1 cellular context compared by ENCODE assay signal in genomic region chr6:35415065-35415880, GRCh38.
TF ChIP-seq lines count a peak whose summit lies in the region.

No MANE protein-coding gene starts in this region.

TF ChIP-seq in HepG2, 621 proteins besides CTCF, POLR2A, EP300 and RAD21 (continued from another document and continues in another):
- TF ChIP-seq FOSL1 (CRISPR knock-in tag; IDR thresholded peaks at IDR 0.05; ENCODE audit: borderline replicate concordance), result no peak
- peak; percentile 98 for TF ChIP-seq PHF21A (CRISPR knock-in tag; IDR thresholded peaks at IDR 0.05)
- no peak for TF ChIP-seq EED (CRISPR knock-in tag; IDR thresholded peaks at IDR 0.05)
- TF ChIP-seq RARA (CRISPR knock-in tag; IDR thresholded peaks at IDR 0.05), result peak; percentile 98
- peak; percentile 98 for TF ChIP-seq FOXJ3 (CRISPR knock-in tag; IDR thresholded peaks at IDR 0.05; ENCODE audit: borderline replicate concordance)
- peak; percentile 98 for TF ChIP-seq RXRB (CRISPR knock-in tag; IDR thresholded peaks at IDR 0.05; ENCODE audit: borderline replicate concordance)
- TF ChIP-seq SOX5 (CRISPR knock-in tag; IDR thresholded peaks at IDR 0.05; ENCODE audit: borderline replicate concordance), result peak; percentile 95
- TF ChIP-seq ZNF224 (CRISPR knock-in tag; IDR thresholded peaks at IDR 0.05), result no peak
- TF ChIP-seq HNRNPH1 (optimal IDR thresholded peaks at IDR 0.05; ENCODE audit: low read depth, low read length), result no peak
- peak; percentile 80; the same call in 1 of the 2 replicates for TF ChIP-seq ZBTB21 (CRISPR knock-in tag; IDR thresholded peaks at IDR 0.05)
- TF ChIP-seq CREB3 (CRISPR knock-in tag; IDR thresholded peaks at IDR 0.05), result no peak
- peak; percentile 75; the same call in 1 of the 2 replicates for TF ChIP-seq ZNF44 (CRISPR knock-in tag; IDR thresholded peaks at IDR 0.05)
- peak; percentile 96 for TF ChIP-seq ZNF605 (CRISPR knock-in tag; IDR thresholded peaks at IDR 0.05)
- peak; percentile 98 for TF ChIP-seq GFI1 (CRISPR knock-in tag; IDR thresholded peaks at IDR 0.05; ENCODE audit: borderline replicate concordance)
- 0 out of 2 replicates have a peak, but pooled peaks have one; percentile 85 for TF ChIP-seq ZSCAN9 (CRISPR knock-in tag; IDR thresholded peaks at IDR 0.05; ENCODE audit: borderline replicate concordance)
- peak; percentile 67; the same call in 1 of the 2 replicates for TF ChIP-seq ZNF343 (CRISPR knock-in tag; IDR thresholded peaks at IDR 0.05)
- no peak; the same call in 1 of the 2 replicates for TF ChIP-seq HINFP (CRISPR knock-in tag; IDR thresholded peaks at IDR 0.05; ENCODE audit: low read depth)
- TF ChIP-seq ZMYM3 (CRISPR knock-in tag; IDR thresholded peaks at IDR 0.05), result peak; percentile 15; the same call in 1 of the 2 replicates
- peak; percentile 37; the same call in 1 of the 2 replicates for TF ChIP-seq MAZ (IDR thresholded peaks at IDR 0.05; ENCODE audit: borderline replicate concordance, low read depth, low read length)
- peak; percentile 63 for TF ChIP-seq MAZ (CRISPR knock-in tag; IDR thresholded peaks at IDR 0.05; ENCODE audit: low read depth)
- no peak for TF ChIP-seq RBFOX2 (IDR thresholded peaks at IDR 0.05; ENCODE audit: low read depth, low read length)
- no peak for TF ChIP-seq NR3C1 (CRISPR knock-in tag; IDR thresholded peaks at IDR 0.05)
- 0 out of 2 replicates have a peak, but pooled peaks have one; percentile 43 for TF ChIP-seq EEA1 (CRISPR knock-in tag; IDR thresholded peaks at IDR 0.05; ENCODE audit: borderline replicate concordance)
- TF ChIP-seq ZFAT (CRISPR knock-in tag; conservative IDR thresholded peaks at IDR 0.05), result no peak
- peak; percentile 63 for TF ChIP-seq MTA1 (CRISPR knock-in tag; IDR thresholded peaks at IDR 0.05; ENCODE audit: borderline replicate concordance)
- 0 out of 2 replicates have a peak, but pooled peaks have one; percentile 50 for TF ChIP-seq ZNF780A (CRISPR knock-in tag; IDR thresholded peaks at IDR 0.05)
- TF ChIP-seq NFIC (IDR thresholded peaks at IDR 0.05; ENCODE audit: low read length), result peak; percentile 88
- peak; percentile 18; the same call in 1 of the 2 replicates for TF ChIP-seq YEATS4 (CRISPR knock-in tag; IDR thresholded peaks at IDR 0.05; ENCODE audit: borderline replicate concordance)
- peak; percentile 74 for TF ChIP-seq ASH2L (IDR thresholded peaks at IDR 0.05; ENCODE audit: insufficient read length, low read depth, low read length)
- peak; percentile 66; the same call in 1 of the 2 replicates for TF ChIP-seq RORA (CRISPR knock-in tag; IDR thresholded peaks at IDR 0.05)
- TF ChIP-seq ZNF768 (CRISPR knock-in tag; IDR thresholded peaks at IDR 0.05), result peak; percentile 24
- TF ChIP-seq CBFB (CRISPR knock-in tag; IDR thresholded peaks at IDR 0.05), result peak; percentile 69; the same call in 1 of the 2 replicates
- TF ChIP-seq ZNF577 (CRISPR knock-in tag; IDR thresholded peaks at IDR 0.05; ENCODE audit: borderline replicate concordance, low read depth), result no peak
- peak; percentile 42; the same call in 1 of the 2 replicates for TF ChIP-seq GABPB1 (CRISPR knock-in tag; IDR thresholded peaks at IDR 0.05)
- TF ChIP-seq ZNF276 (CRISPR knock-in tag; IDR thresholded peaks at IDR 0.05; ENCODE audit: low read depth), result no peak; the same call in 1 of the 2 replicates
- TF ChIP-seq MED1 (CRISPR knock-in tag; IDR thresholded peaks at IDR 0.05), result peak; percentile 94
- peak; percentile 99 for TF ChIP-seq HHEX (CRISPR knock-in tag; IDR thresholded peaks at IDR 0.05)
- TF ChIP-seq KDM2A (CRISPR knock-in tag; IDR thresholded peaks at IDR 0.05; ENCODE audit: borderline replicate concordance, low read depth), result peak; percentile 83
- TF ChIP-seq ZNF350 (CRISPR knock-in tag; IDR thresholded peaks at IDR 0.05; ENCODE audit: borderline replicate concordance, low read depth), result peak; percentile 91; the same call in 1 of the 2 replicates
- no peak for TF ChIP-seq E2F2 (CRISPR knock-in tag; IDR thresholded peaks at IDR 0.05; ENCODE audit: borderline replicate concordance)
- TF ChIP-seq MAF1 (CRISPR knock-in tag; IDR thresholded peaks at IDR 0.05; ENCODE audit: borderline replicate concordance), result no peak
- TF ChIP-seq ZNF782 (CRISPR knock-in tag; IDR thresholded peaks at IDR 0.05; ENCODE audit: borderline replicate concordance), result no peak
- peak; percentile 71; the same call in 1 of the 2 replicates for TF ChIP-seq ZNF749 (CRISPR knock-in tag; IDR thresholded peaks at IDR 0.05; ENCODE audit: borderline replicate concordance)
- TF ChIP-seq DDIT3 (CRISPR knock-in tag; IDR thresholded peaks at IDR 0.05), result no peak; the same call in 1 of the 2 replicates
- peak; percentile 73 for TF ChIP-seq RFX1 (IDR thresholded peaks at IDR 0.05)
- peak; percentile 99 for TF ChIP-seq ARID3A (IDR thresholded peaks at IDR 0.05; ENCODE audit: low read depth, low read length)
- no peak for TF ChIP-seq TRIM22 (IDR thresholded peaks at IDR 0.05)
- no peak for TF ChIP-seq ZNF7 (CRISPR knock-in tag; IDR thresholded peaks at IDR 0.05)
- peak; percentile 81 for TF ChIP-seq LCORL (IDR thresholded peaks at IDR 0.05)
- TF ChIP-seq LCORL (CRISPR knock-in tag; IDR thresholded peaks at IDR 0.05), result peak; percentile 98
- no peak for TF ChIP-seq SRSF9 (IDR thresholded peaks at IDR 0.05; ENCODE audit: borderline replicate concordance, insufficient read depth, low read depth, low read length, poor library complexity, severe bottlenecking)
- no peak for TF ChIP-seq FIP1L1 (IDR thresholded peaks at IDR 0.05; ENCODE audit: borderline replicate concordance, insufficient read depth, low read depth, low read length)
- TF ChIP-seq ZNF703 (CRISPR knock-in tag; IDR thresholded peaks at IDR 0.05; ENCODE audit: borderline replicate concordance), result peak; percentile 94
- TF ChIP-seq MED8 (CRISPR knock-in tag; IDR thresholded peaks at IDR 0.05; ENCODE audit: insufficient replicate concordance), result peak; percentile 27
- no peak for TF ChIP-seq ZNF484 (CRISPR knock-in tag; IDR thresholded peaks at IDR 0.05; ENCODE audit: borderline replicate concordance, low read depth)
- no peak for TF ChIP-seq SETDB1 (CRISPR knock-in tag; IDR thresholded peaks at IDR 0.05; ENCODE audit: borderline replicate concordance)
- TF ChIP-seq PATZ1 (CRISPR knock-in tag; IDR thresholded peaks at IDR 0.05), result peak; percentile 59
- peak; percentile 86 for TF ChIP-seq ARNTL (CRISPR knock-in tag; IDR thresholded peaks at IDR 0.05)
- no peak; the same call in 1 of the 2 replicates for TF ChIP-seq ZNF333 (CRISPR knock-in tag; IDR thresholded peaks at IDR 0.05; ENCODE audit: borderline replicate concordance)
- no peak for TF ChIP-seq TBP (CRISPR knock-in tag; IDR thresholded peaks at IDR 0.05)
- peak; percentile 85 for TF ChIP-seq ZNF317 (CRISPR knock-in tag; IDR thresholded peaks at IDR 0.05)
- TF ChIP-seq ZBTB38 (CRISPR knock-in tag; IDR thresholded peaks at IDR 0.05), result no peak; the same call in 1 of the 2 replicates
- peak; percentile 81 for TF ChIP-seq ATF2 (CRISPR knock-in tag; IDR thresholded peaks at IDR 0.05)
